ENCODE assay signal across 8 cellular contexts in the genomic region with DNA sequence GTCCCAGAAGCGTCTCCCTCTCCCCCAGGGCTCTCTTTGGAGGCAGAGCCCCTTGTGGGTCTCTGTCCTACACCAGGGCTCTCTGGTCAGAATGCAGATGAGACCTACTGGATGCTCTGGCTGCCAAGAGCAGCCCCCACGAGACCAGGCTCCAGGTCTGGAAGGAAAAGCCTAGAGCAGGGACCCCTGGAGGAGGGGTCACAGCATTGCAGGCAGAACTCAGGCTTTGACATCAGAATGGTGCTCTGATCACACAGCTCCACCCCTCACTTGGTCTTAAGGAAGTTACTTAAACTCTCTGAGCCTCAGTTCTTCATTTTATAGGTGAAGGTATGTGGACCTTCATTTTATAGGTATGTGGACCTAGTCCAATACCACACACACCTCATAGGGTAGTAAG.
DNase-seq lines count a peak whose midpoint lies in the region; ATAC-seq and TF ChIP-seq lines count a peak whose summit lies in the region.

No MANE protein-coding gene starts in this region.

- H3K4me1 ChIP-seq in heart left ventricle (peaks cover 40 to 92% (median 83%) of the 10 kb centered on the region in 12 donors), Panc1 (ENCODE audit: control insufficient read depth, insufficient read depth, low read length) (peaks cover 39% of the 10 kb centered on the region), thoracic aorta (ENCODE audit: control insufficient read depth in 1 of 2, low read depth in 2 of 2) (peaks cover 39 to 79% of the 10 kb centered on the region in 2 donors), left lung (peaks cover 37 to 86% of the 10 kb centered on the region in 2 donors)

- POLR2A ChIA-PET in Panc1 (lab: Charles Lee): no interaction called here

- H3K4me3 ChIP-seq in heart left ventricle (no peak overlapping the region), Panc1 (ENCODE audit: low read depth in 2 of 2, low read length in 2 of 2) (no peak overlapping the region), thoracic aorta (no peak overlapping the region), left lung (no peak overlapping the region)

- H3K4me1 Mint-ChIP-seq in glutamatergic neuron (ENCODE audit: low read depth, unreplicated experiment): peaks cover 32% of the 10 kb centered on the region

- no peak overlapping the region for H3K4me3 Mint-ChIP-seq in glutamatergic neuron (ENCODE audit: unreplicated experiment)

- BruUV-seq in Panc1 (replicated peaks; lab: Mats Ljungman, UMichigan): no TSS peak

- no peak overlapping the region for H3K27ac Mint-ChIP-seq in glutamatergic neuron (ENCODE audit: unreplicated experiment)

- H3K9me3 ChIP-seq in heart left ventricle (no peaks in the 10 kb centered on the region), Panc1 (ENCODE audit: control insufficient read depth, insufficient read depth, low read depth, low read length) (no peaks in the 10 kb centered on the region), thoracic aorta (no peaks in the 10 kb centered on the region), left lung (no peaks in the 10 kb centered on the region)

- H3K27me3 Mint-ChIP-seq in glutamatergic neuron (ENCODE audit: unreplicated experiment): peaks cover 10% of the 10 kb centered on the region

- WGBS in heart left ventricle, 4 donors: 35 to 53% (median 48%) methylated on average over 2 of the region's 2 CpGs

- H3K36me3 Mint-ChIP-seq in glutamatergic neuron (ENCODE audit: unreplicated experiment): no peaks in the 10 kb centered on the region

- intact Hi-C loops in heart left ventricle (cut with DNase I): loop anchor here in 2 of 10 donors (5.0 kb wide), 1 partner anchor 34 kb away; no protein-coding TSS in a partner anchor
- intact Hi-C loops in left ventricle myocardium superior (cut with micrococcal nuclease): no loop called here
- intact Hi-C loops in Panc1 (cut with micrococcal nuclease; ENCODE audit: unreplicated experiment): no loop called here
- intact Hi-C loops in left lung (cut with DNase I): no loop called here

- H3K27ac ChIP-seq in heart left ventricle (peak overlapping the region; percentile 81 to 98 (median 90)), Panc1 (ENCODE audit: low read length) (0 out of 2 replicates have a peak overlapping the region, but pooled peaks have one; percentile 51), thoracic aorta (peak overlapping the region; percentile 88 to 92), left lung (peak overlapping the region in 1 of 2 donors; percentile 46)

- TF ChIP-seq CTCF in heart left ventricle (IDR thresholded peaks at IDR 0.05) (peak in 5 of 12 donors; percentile 6 to 40 (median 32)), Panc1 (IDR thresholded peaks at IDR 0.05) (no peak), glutamatergic neuron (IDR thresholded peaks at IDR 0.05; ENCODE audit: partially characterized antibody, unreplicated experiment) (peak; percentile 80), thoracic aorta (IDR thresholded peaks at IDR 0.05) (no peak), left lung (IDR thresholded peaks at IDR 0.05) (no peak)

- TF ChIP-seq POLR2A in heart left ventricle (IDR thresholded peaks at IDR 0.05): no peak

- ATAC-seq in heart left ventricle (no peak), left ventricle myocardium superior (no peak), Panc1 (peak; percentile 35; the same call in 1 of the 2 replicates), thoracic aorta (ENCODE audit: insufficient number of reproducible peaks, low FRiP score, low read depth) (no peak), HG03196 (IDR thresholded peaks at IDR 0.05; ENCODE audit: unreplicated experiment) (no peak), left lung (no peak)

- H3K27me3 ChIP-seq in heart left ventricle (no peaks in the 10 kb centered on the region), Panc1 (ENCODE audit: control insufficient read depth, insufficient read depth, low read length) (no peaks in the 10 kb centered on the region), thoracic aorta (replicated peaks; ENCODE audit: insufficient read depth) (no peaks in the 10 kb centered on the region), left lung (no peaks in the 10 kb centered on the region)

- in situ Hi-C loops in Panc1 (cut with HindIII; ENCODE audit: low pct_unique_long_range_greater_than_20kb, low sequenced_read_pairs): no loop called here

- H3K36me3 ChIP-seq in heart left ventricle (no peaks in the 10 kb centered on the region), Panc1 (ENCODE audit: control insufficient read depth, insufficient read depth, low read length) (no peaks in the 10 kb centered on the region), thoracic aorta (no peaks in the 10 kb centered on the region), left lung (no peaks in the 10 kb centered on the region)

- H3K9me3 Mint-ChIP-seq in glutamatergic neuron (ENCODE audit: unreplicated experiment): peaks cover 7% of the 10 kb centered on the region

- CTCF ChIA-PET in Panc1 (lab: Charles Lee): no interaction called here

- DNase-seq in heart left ventricle (peak in 1 of 5 donors; percentile 39), left ventricle myocardium superior (no peak), Panc1 (ENCODE audit: low read depth, low spot score) (no peak), glutamatergic neuron (peak; percentile 62), thoracic aorta (ENCODE audit: low spot score) (no peak), NCI-H2029 treated with DMSO at 0.1 percent for 48 hours (lab: John Stamatoyannopoulos, UW) (no peak), left lung (no peak)
